In the genomic region with DNA sequence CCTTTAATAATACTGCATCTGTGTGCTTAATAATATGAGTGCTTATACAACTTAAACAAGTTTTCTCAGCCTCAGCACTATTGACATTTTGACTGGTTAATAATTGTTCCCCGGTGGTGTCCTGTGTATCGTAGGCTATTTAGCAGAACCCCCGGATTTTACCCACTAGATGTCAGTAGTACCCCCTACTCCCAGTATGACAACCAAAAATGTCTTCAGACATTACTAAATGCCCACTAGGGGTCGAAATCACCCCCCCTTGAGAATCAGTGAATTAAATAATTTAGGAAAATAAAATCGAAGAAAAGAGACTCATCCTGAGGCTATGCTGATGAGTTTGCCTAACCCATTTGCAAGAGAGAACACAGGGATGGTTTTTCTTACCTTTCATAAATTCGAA, we compare ENCODE assay signal across 8 cellular contexts.
A peak's percentile ranks its signal among the peaks of the same experiment; 100 is the strongest.
DNase-seq lines count a peak whose midpoint lies in the region; ATAC-seq and TF ChIP-seq lines count a peak whose summit lies in the region.

No MANE protein-coding gene starts in this region.

- POLR2A ChIA-PET in OCI-LY7 (lab: Charles Lee) = no interaction called here
- POLR2A ChIA-PET in PC-9 (lab: Charles Lee; ENCODE audit: unreplicated experiment) = no interaction called here

- peak; percentile 29 for DNase-seq in OCI-LY7 (ENCODE audit: low spot score)
- no peak for DNase-seq in activated naive CD4-positive, alpha-beta T cell treated with Interleukin-2 at 50 U/mL for 16 hours
- no peak for DNase-seq in effector CD4-positive, alpha-beta T cell
- DNase-seq in PC-9 = no peak

- no peak overlapping the region for H3K4me2 ChIP-seq in OCI-LY7 (ENCODE audit: low read length)
- H3K4me2 ChIP-seq in PC-9 = no peak overlapping the region

- H3K4me1 ChIP-seq in OCI-LY7 (ENCODE audit: insufficient read depth, low read length, poor library complexity, severe bottlenecking) = no peaks in the 10 kb centered on the region
- H3K4me1 ChIP-seq in mucosa of rectum (ENCODE audit: control insufficient read depth in 2 of 2, insufficient read depth in 2 of 2, low read length in 2 of 2) = peaks cover 2 to 18% of the 10 kb centered on the region in 2 donors
- H3K4me1 ChIP-seq in PC-9 (replicated peaks; ENCODE audit: insufficient read depth) = no peaks in the 10 kb centered on the region

- no peak overlapping the region for H2AFZ ChIP-seq in OCI-LY7 (ENCODE audit: low read length)
- H2AFZ ChIP-seq in PC-9 = no peak overlapping the region

- H3K27me3 ChIP-seq in mucosa of rectum (ENCODE audit: control insufficient read depth in 2 of 2, insufficient read depth in 2 of 2, low read length in 2 of 2) (no peaks in the 10 kb centered on the region), PC-9 (ENCODE audit: insufficient read depth, low read depth) (no peaks in the 10 kb centered on the region)

- H3K9me3 ChIP-seq in OCI-LY7 (ENCODE audit: low read length) (no peaks in the 10 kb centered on the region), mucosa of rectum (ENCODE audit: control insufficient read depth in 2 of 2, low read length in 2 of 2) (no peaks in the 10 kb centered on the region), PC-9 (ENCODE audit: insufficient read depth, low read depth) (no peaks in the 10 kb centered on the region)

- CTCF ChIA-PET in OCI-LY7 (lab: Charles Lee; ENCODE audit: unreplicated experiment) (no interaction called here), PC-9 (lab: Charles Lee) (no interaction called here)

- intact Hi-C loops in OCI-LY7 (cut with micrococcal nuclease; ENCODE audit: unreplicated experiment) (loop anchor here (10.0 kb wide), 1 partner anchor 251 kb away; no protein-coding TSS in a partner anchor), PC-9 (cut with micrococcal nuclease; ENCODE audit: unreplicated experiment) (no loop called here)

- TF ChIP-seq CTCF in OCI-LY7 (conservative IDR thresholded peaks at IDR 0.05; ENCODE audit: low read length) (peak; percentile 76), PC-9 (conservative IDR thresholded peaks at IDR 0.05) (no peak; the same call in 1 of the 2 replicates)

- BruUV-seq in OCI-LY7 (replicated peaks; lab: Mats Ljungman, UMichigan) = no TSS peak
- BruUV-seq in PC-9 (replicated peaks; lab: Mats Ljungman, UMichigan) = no TSS peak

- H3K9me2 ChIP-seq in OCI-LY7 (ENCODE audit: insufficient read depth, low read length) (no peaks in the 10 kb centered on the region), PC-9 (ENCODE audit: insufficient read depth) (no peaks in the 10 kb centered on the region)

- H3K27ac ChIP-seq in OCI-LY7 (ENCODE audit: low read depth, low read length, poor library complexity, severe bottlenecking) (no peak overlapping the region), mucosa of rectum (ENCODE audit: low read depth in 2 of 2, low read length in 2 of 2) (peak overlapping the region; percentile 84 to 87), PC-9 (no peak overlapping the region)

- peak overlapping the region in 1 of 2 donors; percentile 26 for H3K9ac ChIP-seq in mucosa of rectum (ENCODE audit: low read depth in 1 of 2, low read length in 2 of 2)

- H3K36me3 ChIP-seq in OCI-LY7 (ENCODE audit: insufficient read depth, low read length) (no peaks in the 10 kb centered on the region), mucosa of rectum (ENCODE audit: control insufficient read depth in 2 of 2, insufficient read depth in 2 of 2, low read length in 2 of 2) (peaks cover 0 to 5% of the 10 kb centered on the region in 2 donors), PC-9 (ENCODE audit: low read depth) (no peaks in the 10 kb centered on the region)

- H4K20me1 ChIP-seq in OCI-LY7 (ENCODE audit: insufficient read depth, low read length) (no peaks in the 10 kb centered on the region), PC-9 (ENCODE audit: insufficient read depth) (no peaks in the 10 kb centered on the region)

- H3K79me2 ChIP-seq in OCI-LY7 (ENCODE audit: insufficient read depth, low read depth, low read length) = no peaks in the 10 kb centered on the region
- no peaks in the 10 kb centered on the region for H3K79me2 ChIP-seq in PC-9 (ENCODE audit: low read depth)

- no peak overlapping the region for H3K4me3 ChIP-seq in OCI-LY7 (ENCODE audit: low read depth, low read length, poor library complexity, severe bottlenecking)
- peak overlapping the region; percentile 47 to 93 for H3K4me3 ChIP-seq in mucosa of rectum (ENCODE audit: low read length in 2 of 2)
- H3K4me3 ChIP-seq in PC-9 = no peak overlapping the region

- H3F3A ChIP-seq in PC-9 (ENCODE audit: insufficient read depth, low read depth) = no peaks in the 10 kb centered on the region

- ATAC-seq in GM18909 (IDR thresholded peaks at IDR 0.05; ENCODE audit: poor library complexity, unreplicated experiment) (peak; percentile 93), HG02884 (IDR thresholded peaks at IDR 0.05; ENCODE audit: unreplicated experiment) (peak; percentile 79), HG03095 (IDR thresholded peaks at IDR 0.05; ENCODE audit: unreplicated experiment) (no peak)

Comparison
In these comparisons a context has a peak if more than half of its experiments do, and no peak if none do; other contexts are left out.
1. H3K27ac ChIP-seq: peak in mucosa of rectum (2 of 2); none in OCI-LY7 (single experiment) and PC-9 (single experiment).
2. H3K4me3 ChIP-seq: peak in mucosa of rectum (2 of 2); none in OCI-LY7 (single experiment) and PC-9 (single experiment).